1 cellular context compared by ENCODE assay signal in the genomic region with DNA sequence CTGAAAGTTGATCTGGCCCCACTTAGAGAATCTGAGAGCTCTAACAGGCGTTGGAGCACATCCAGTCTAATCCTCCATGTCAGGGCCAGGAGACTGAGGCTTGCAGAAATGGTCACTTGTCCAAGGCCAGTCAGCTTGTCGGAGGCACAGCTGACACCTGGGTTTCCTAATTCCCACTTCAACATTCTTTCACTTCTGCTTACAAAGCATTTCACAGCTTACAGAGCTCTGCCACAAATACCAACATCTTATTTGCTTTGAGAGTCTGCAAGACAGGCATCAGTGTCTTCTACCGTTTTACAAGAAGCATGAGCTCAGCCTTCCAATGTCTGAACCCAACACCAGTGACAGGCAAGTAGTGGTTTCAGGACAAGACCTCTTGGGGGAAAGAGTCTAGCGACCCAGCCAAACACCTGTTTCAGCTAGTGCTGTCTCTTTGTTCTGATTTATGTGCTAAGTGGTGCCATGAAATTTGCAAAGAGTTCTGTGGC.
TF ChIP-seq lines count a peak whose summit lies in the region.

No MANE protein-coding gene starts in this region.

TF ChIP-seq in H1, 55 proteins besides CTCF, POLR2A, EP300 and RAD21:
- no peak for TF ChIP-seq KDM1A (IDR thresholded peaks at IDR 0.05; ENCODE audit: borderline replicate concordance, low read length)
- no peak for TF ChIP-seq BCL11A (IDR thresholded peaks at IDR 0.05; ENCODE audit: low read depth in 2 of 2, low read length in 2 of 2)
- TF ChIP-seq NANOG (IDR thresholded peaks at IDR 0.05; ENCODE audit: insufficient read depth, low read depth, low read length, poor library complexity, severe bottlenecking), result no peak
- no peak for TF ChIP-seq SUZ12 (IDR thresholded peaks at IDR 0.05; ENCODE audit: low read length)
- TF ChIP-seq TCF12 (IDR thresholded peaks at IDR 0.05; ENCODE audit: low read depth, low read length), result no peak
- no peak for TF ChIP-seq BRCA1 (IDR thresholded peaks at IDR 0.05; ENCODE audit: low read depth, low read length)
- TF ChIP-seq PHF8 (conservative IDR thresholded peaks at IDR 0.05; ENCODE audit: low read depth, low read length), result no peak
- no peak for TF ChIP-seq SRF (IDR thresholded peaks at IDR 0.05; ENCODE audit: low read depth, low read length)
- no peak for TF ChIP-seq RBBP5 (IDR thresholded peaks at IDR 0.05; ENCODE audit: borderline replicate concordance, low read depth, low read length)
- no peak for TF ChIP-seq HDAC2 (IDR thresholded peaks at IDR 0.05; ENCODE audit: borderline replicate concordance in 1 of 2, low read depth in 2 of 2, low read length in 2 of 2)
- no peak for TF ChIP-seq CBX8 (IDR thresholded peaks at IDR 0.05; ENCODE audit: borderline replicate concordance, low read depth, low read length)
- TF ChIP-seq, protein P1, sequence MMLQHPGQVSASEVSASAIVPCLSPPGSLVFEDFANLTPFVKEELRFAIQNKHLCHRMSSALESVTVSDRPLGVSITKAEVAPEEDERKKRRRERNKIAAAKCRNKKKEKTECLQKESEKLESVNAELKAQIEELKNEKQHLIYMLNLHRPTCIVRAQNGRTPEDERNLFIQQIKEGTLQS (IDR thresholded peaks at IDR 0.05; ENCODE audit: insufficient read depth, low read depth, low read length), result no peak
- no peak for TF ChIP-seq CTBP2 (IDR thresholded peaks at IDR 0.05; ENCODE audit: borderline replicate concordance, insufficient read depth, insufficient read length, low read length)
- no peak for TF ChIP-seq SAP30 (IDR thresholded peaks at IDR 0.05; ENCODE audit: insufficient read depth, insufficient replicate concordance, low read length)
